In the genomic region with DNA sequence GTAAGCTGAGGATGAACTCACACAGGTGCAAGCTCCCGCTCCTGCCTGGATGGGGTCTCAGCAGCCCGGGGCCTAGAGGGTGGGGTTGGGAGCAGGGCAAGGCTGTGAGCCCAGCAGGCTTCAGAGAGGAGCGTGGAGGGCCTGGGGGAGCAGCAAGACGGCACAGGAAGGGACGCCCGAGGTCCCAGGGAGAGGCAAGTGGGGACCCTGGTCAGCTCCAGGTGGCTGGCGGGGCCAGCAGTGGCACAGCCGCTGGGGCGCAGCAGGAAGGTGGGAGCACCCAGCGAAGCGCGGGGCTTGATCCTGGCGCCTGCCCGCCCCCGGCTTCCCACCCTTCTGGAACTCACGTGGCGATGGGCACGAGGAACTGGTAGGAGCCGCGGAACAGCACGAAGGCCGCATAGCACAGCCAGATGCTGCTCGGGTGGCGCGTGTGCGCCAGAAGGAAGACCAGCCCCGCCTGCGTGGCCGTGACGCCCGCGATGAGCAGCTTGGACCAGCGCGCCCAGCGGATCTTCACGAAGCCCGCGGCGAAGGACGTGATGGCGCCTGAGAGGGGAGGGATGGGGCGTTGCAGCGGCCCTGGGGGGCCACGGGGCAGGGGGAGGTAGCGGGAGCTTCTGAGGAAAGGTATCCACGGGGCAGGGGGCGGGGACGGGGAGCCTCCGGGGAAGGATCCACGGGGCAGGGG, we compare ENCODE assay signal across 19 cellular contexts. TPM values are rescaled to one million over a fixed set of nuclear protein-coding genes. Genes with fewer than 3 reads are reported as not detected.
DNase-seq lines count a peak whose midpoint lies in the region; ATAC-seq and TF ChIP-seq lines count a peak whose summit lies in the region.
"Had no signal": no experiment of that assay in that cellular context is flagged by ENCODE, and none has a peak within 500 bp of the region (broad histone marks: within the 10 kb centered on the region; RNA-seq: fewer than 3 reads in every experiment).

No MANE protein-coding gene starts in this region.

- TF ChIP-seq CTCF in RWPE2 (IDR thresholded peaks at IDR 0.05; ENCODE audit: poor library complexity, severe bottlenecking): no peak

- no peak for ATAC-seq in RWPE2 (ENCODE audit: low read depth)
- no peak for ATAC-seq in left lobe of liver
- no peak for ATAC-seq in sciatic nerve
- no peak for ATAC-seq in SK-N-SH treated with all-trans-retinoic acid at 6 μM for 48 hours
- no peak for ATAC-seq in GM21723 (IDR thresholded peaks at IDR 0.05; ENCODE audit: unreplicated experiment)

- peaks cover 15% of the 10 kb centered on the region for H3K36me3 ChIP-seq in RWPE2 (ENCODE audit: low read depth)
- H3K36me3 ChIP-seq: thoracic aorta had no signal

- intact Hi-C loops in sciatic nerve (cut with DNase I): loop anchor here (10.0 kb wide), 1 partner anchor 46 kb away; no protein-coding TSS in a partner anchor

- DNase-seq in RWPE2 (ENCODE audit: low spot score): peak; percentile 63
- DNase-seq in ecto neural progenitor cell (ENCODE audit: low spot score): peak; percentile 38
- peak; percentile 45 for DNase-seq in left lobe of liver (ENCODE audit: low spot score)
- DNase-seq in sciatic nerve (ENCODE audit: low spot score): peak; percentile 51
- DNase-seq in GF-D8 (lab: John Stamatoyannopoulos, UW): no peak
- DNase-seq: activated naive CD4-positive, alpha-beta T cell treated with anti-CD3 and anti-CD28 coated beads for 36 hours; activated T-cell treated with anti-CD3 and anti-CD28 coated beads for 4 hours; cerebellar nuclear complex; DMS79; effector CD8-positive, alpha-beta T cell; H7; NCI-H2029; PC-9; retina had no signal

- H3K27ac ChIP-seq in RWPE2 (ENCODE audit: poor library complexity, severe bottlenecking): no peak overlapping the region
- H3K27ac ChIP-seq: esophagus muscularis mucosa, PC-9, SJSA1, thoracic aorta had no signal

- no peaks in the 10 kb centered on the region for H3K4me1 ChIP-seq in RWPE2 (ENCODE audit: insufficient read depth, poor library complexity, severe bottlenecking)
- H3K4me1 ChIP-seq: SJSA1 had no signal

- H3K9me3 ChIP-seq in RWPE2 (ENCODE audit: severe bottlenecking): no peaks in the 10 kb centered on the region
- H3K9me3 ChIP-seq: esophagus muscularis mucosa, SJSA1, thoracic aorta had no signal

- H3K4me3 ChIP-seq in RWPE2 (ENCODE audit: severe bottlenecking): no peak overlapping the region
- H3K4me3 ChIP-seq: esophagus muscularis mucosa, PC-9, SJSA1, thoracic aorta had no signal

- no peaks in the 10 kb centered on the region for H3K27me3 ChIP-seq in RWPE2 (ENCODE audit: insufficient read depth, poor library complexity, severe bottlenecking)
- H3K27me3 ChIP-seq: esophagus muscularis mucosa, SJSA1 had no signal

TF ChIP-seq in SK-N-SH treated with all-trans-retinoic acid at 6 μM for 48 hours, 23 proteins besides CTCF, POLR2A, EP300 and RAD21:
- no peak for TF ChIP-seq ZNF8 (CRISPR knock-in tag; IDR thresholded peaks at IDR 0.05)
- TF ChIP-seq ZFP3 (CRISPR knock-in tag; IDR thresholded peaks at IDR 0.05): no peak
- no peak for TF ChIP-seq CSRNP3 (CRISPR knock-in tag; IDR thresholded peaks at IDR 0.05)
- no peak for TF ChIP-seq CSDC2 (CRISPR knock-in tag; IDR thresholded peaks at IDR 0.05)
- no peak for TF ChIP-seq POU6F1 (CRISPR knock-in tag; IDR thresholded peaks at IDR 0.05; ENCODE audit: borderline replicate concordance, low read depth)
- TF ChIP-seq ZNF70 (CRISPR knock-in tag; IDR thresholded peaks at IDR 0.05): no peak
- TF ChIP-seq RARB (CRISPR knock-in tag; IDR thresholded peaks at IDR 0.05): no peak
- TF ChIP-seq TOX (CRISPR knock-in tag; IDR thresholded peaks at IDR 0.05; ENCODE audit: borderline replicate concordance): no peak
- no peak for TF ChIP-seq SNAI2 (CRISPR knock-in tag; IDR thresholded peaks at IDR 0.05)
- TF ChIP-seq PATZ1 (CRISPR knock-in tag; IDR thresholded peaks at IDR 0.05; ENCODE audit: borderline replicate concordance): no peak
- no peak for TF ChIP-seq ZC3H10 (CRISPR knock-in tag; IDR thresholded peaks at IDR 0.05)
- no peak for TF ChIP-seq GLIS3 (CRISPR knock-in tag; IDR thresholded peaks at IDR 0.05)
- no peak for TF ChIP-seq OSR1 (CRISPR knock-in tag; IDR thresholded peaks at IDR 0.05)
- no peak for TF ChIP-seq ISL1 (CRISPR knock-in tag; IDR thresholded peaks at IDR 0.05)
- TF ChIP-seq, protein P1, sequence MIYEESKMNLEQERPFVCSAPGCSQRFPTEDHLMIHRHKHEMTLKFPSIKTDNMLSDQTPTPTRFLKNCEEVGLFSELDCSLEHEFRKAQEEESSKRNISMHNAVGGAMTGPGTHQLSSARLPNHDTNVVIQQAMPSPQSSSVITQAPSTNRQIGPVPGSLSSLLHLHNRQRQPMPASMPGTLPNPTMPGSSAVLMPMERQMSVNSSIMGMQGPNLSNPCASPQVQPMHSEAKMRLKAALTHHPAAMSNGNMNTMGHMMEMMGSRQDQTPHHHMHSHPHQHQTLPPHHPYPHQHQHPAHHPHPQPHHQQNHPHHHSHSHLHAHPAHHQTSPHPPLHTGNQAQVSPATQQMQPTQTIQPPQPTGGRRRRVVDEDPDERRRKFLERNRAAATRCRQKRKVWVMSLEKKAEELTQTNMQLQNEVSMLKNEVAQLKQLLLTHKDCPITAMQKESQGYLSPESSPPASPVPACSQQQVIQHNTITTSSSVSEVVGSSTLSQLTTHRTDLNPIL (CRISPR knock-in tag; IDR thresholded peaks at IDR 0.05; ENCODE audit: low read depth): no peak
- TF ChIP-seq ZFP30 (CRISPR knock-in tag; IDR thresholded peaks at IDR 0.05): no peak
- TF ChIP-seq PPARA (CRISPR knock-in tag; IDR thresholded peaks at IDR 0.05; ENCODE audit: borderline replicate concordance): no peak
- TF ChIP-seq ESRRG (CRISPR knock-in tag; IDR thresholded peaks at IDR 0.05): no peak
- no peak for TF ChIP-seq ZNF565 (CRISPR knock-in tag; conservative IDR thresholded peaks at IDR 0.05; ENCODE audit: low read depth)
TF ChIP-seq in SK-N-SH treated with all-trans-retinoic acid at 6 μM for 48 hours: peak in this region for 0.

RNA-seq across cellular contexts. Expression of gene SLC19A1, which starts 11.7 kb away (rescaled TPM):
- total RNA-seq in left lobe of liver (13.7 TPM), sciatic nerve (10.2 TPM)
